ENCODE assay signal across 28 cellular contexts in genomic region chr15:35080226-35080625, GRCh38. TPM values are rescaled to one million over a fixed set of nuclear protein-coding genes. Genes with fewer than 3 reads are reported as not detected.
"Had no signal": no experiment of that assay in that cellular context is flagged by ENCODE, and none has a peak within 500 bp of the region (broad histone marks: within the 10 kb centered on the region; RNA-seq: fewer than 3 reads in every experiment).

No MANE protein-coding gene starts in this region.

- H3K36me3 ChIP-seq: heart right ventricle, left lung, sigmoid colon, tibial nerve, upper lobe of left lung had no signal

- ATAC-seq: foreskin keratinocyte; heart right ventricle; left cardiac atrium; left lung; naive thymus-derived CD4-positive, alpha-beta T cell; psoas muscle; right cardiac atrium; stimulated activated memory B cell treated with anti-CD40 and anti-IgM and Interleukin-4, amounts not matched to agents 10 μg/mL and 1 μg/mL and 100 μg/mL, for 72 hours; stimulated activated naive CD8-positive, alpha-beta T cell treated with anti-CD3 and anti-CD28 coated beads, Interleukin-15, Interleukin-2, amounts not matched to agents 100 U/mL and 50 U/mL, for 24 hours had no signal

- H3K4me1 ChIP-seq: foreskin keratinocyte, heart right ventricle, left lung, psoas muscle, testis, tibial nerve, upper lobe of left lung had no signal

- H3K9me3 ChIP-seq: heart right ventricle, psoas muscle, sigmoid colon, testis had no signal

- H3K27ac ChIP-seq: dorsolateral prefrontal cortex, foreskin keratinocyte, heart right ventricle, left lung, psoas muscle, sigmoid colon, testis, tibial nerve, upper lobe of left lung had no signal

- H3K27me3 ChIP-seq: dorsolateral prefrontal cortex, foreskin keratinocyte, heart right ventricle, left lung, sigmoid colon, testis, tibial nerve, upper lobe of left lung had no signal

- H3K4me3 ChIP-seq: dorsolateral prefrontal cortex, heart right ventricle, left lung, psoas muscle, testis, tibial nerve, upper lobe of left lung had no signal

- DNase-seq: cortex of kidney; dorsolateral prefrontal cortex; effector CD4-positive, alpha-beta T cell; foreskin keratinocyte; glutamatergic neuron; heart right ventricle; hippocampal formation; left cardiac atrium; left lung; mesenchymal stem cell; midbrain; naive thymus-derived CD4-positive, alpha-beta T cell; nephron progenitor cell; nucleus accumbens; psoas muscle; right cardiac atrium; sigmoid colon; stimulated activated CD4-positive, alpha-beta T cell treated with anti-CD3 and anti-CD28 coated beads, Interleukin-4, amount 100 ng/mL, for 4 hours; stimulated activated naive CD8-positive, alpha-beta T cell treated with anti-CD3 and anti-CD28 coated beads, Interleukin-15, Interleukin-2, amounts not matched to agents 100 U/mL and 50 U/mL, for 24 hours; substantia nigra; testis; upper lobe of left lung had no signal

RNA-seq across cellular contexts. Expression of gene NANOGP8, which starts 4.9 kb away (rescaled TPM):
- total RNA-seq: foreskin keratinocyte; kidney epithelial cell; left cardiac atrium; lung microvascular endothelial cell; naive thymus-derived CD4-positive, alpha-beta T cell; renal cortical epithelial cell; right cardiac atrium; skeletal muscle tissue had no signal
